ENCODE assay signal across 9 cellular contexts in genomic region chr19:8004723-8005513, GRCh38. TPM values are rescaled to one million over a fixed set of nuclear protein-coding genes. Genes with fewer than 3 reads are reported as not detected.
DNase-seq lines count a peak whose midpoint lies in the region; ATAC-seq and TF ChIP-seq lines count a peak whose summit lies in the region.
"Had no signal": no experiment of that assay in that cellular context is flagged by ENCODE, and none has a peak within 500 bp of the region (broad histone marks: within the 10 kb centered on the region; RNA-seq: fewer than 3 reads in every experiment).

No MANE protein-coding gene starts in this region.

- peak overlapping the region; percentile 95 for H3K4me3 Mint-ChIP-seq in CD4-positive, alpha-beta T cell
- peak overlapping the region; percentile 93 for H3K4me3 Mint-ChIP-seq in activated CD4-positive, alpha-beta memory T cell treated with anti-CD3 and anti-CD28 coated beads for 36 hours

- peak overlapping the region; percentile 50 for H3K9ac ChIP-seq in HUES48 (ENCODE audit: low read depth, low read length)

- no peaks in the 10 kb centered on the region for H3K9me3 Mint-ChIP-seq in CD4-positive, alpha-beta T cell
- H3K9me3 Mint-ChIP-seq in activated CD4-positive, alpha-beta memory T cell treated with anti-CD3 and anti-CD28 coated beads for 36 hours, result no peaks in the 10 kb centered on the region

- no peak for ATAC-seq in CD4-positive, alpha-beta T cell (ENCODE audit: poor library complexity)
- peak; percentile 49 for ATAC-seq in omental fat pad (ENCODE audit: low FRiP score)

- intact Hi-C loops in CD4-positive, alpha-beta T cell (cut with DNase I, micrococcal nuclease), result loop anchor here (10.0 kb wide), 2 partner anchors 60 to 320 kb away; partner anchors contain the start of genes NDUFA7 (in 1 of the 2), RPS28 (in 1 of the 2) and TIMM44 (in 1 of the 2)
- intact Hi-C loops in activated CD4-positive, alpha-beta memory T cell treated with anti-CD3 and anti-CD28 coated beads for 36 hours (cut with micrococcal nuclease), result no loop called here
- intact Hi-C loops in esophagus squamous epithelium (cut with DNase I), result no loop called here

- peaks cover 10% of the 10 kb centered on the region for H3K36me3 ChIP-seq in HUES48 (ENCODE audit: control insufficient read depth, insufficient read depth, low read length)
- peaks cover 0 to 16% (median 0%) of the 10 kb centered on the region in 3 donors for H3K36me3 ChIP-seq in esophagus squamous epithelium

- H3K4me1 Mint-ChIP-seq in CD4-positive, alpha-beta T cell (ENCODE audit: low read depth), result peaks cover 47% of the 10 kb centered on the region
- H3K4me1 Mint-ChIP-seq in activated CD4-positive, alpha-beta memory T cell treated with anti-CD3 and anti-CD28 coated beads for 36 hours (ENCODE audit: low read depth), result peaks cover 35% of the 10 kb centered on the region

- TF ChIP-seq POLR2A in esophagus squamous epithelium (IDR thresholded peaks at IDR 0.05), result no peak

- peaks cover 10% of the 10 kb centered on the region for H3K36me3 Mint-ChIP-seq in CD4-positive, alpha-beta T cell (ENCODE audit: low read depth)
- H3K36me3 Mint-ChIP-seq in activated CD4-positive, alpha-beta memory T cell treated with anti-CD3 and anti-CD28 coated beads for 36 hours, result peaks cover 7% of the 10 kb centered on the region

- WGBS in esophagus squamous epithelium, 2 donors, result 0% methylated on average over 15 of the region's 74 CpGs

- H3K27ac ChIP-seq in CD4-positive, alpha-beta T cell (ENCODE audit: low read depth, low read length), result no peak overlapping the region
- H3K27ac ChIP-seq in HUES48 (ENCODE audit: low read depth, low read length) (peak overlapping the region; percentile 65), esophagus squamous epithelium (peak overlapping the region; percentile 83 to 95 (median 91))

- H3K9me3 ChIP-seq in CD4-positive, alpha-beta T cell (ENCODE audit: control insufficient read depth, low read length), result no peaks in the 10 kb centered on the region
- H3K9me3 ChIP-seq in HUES48 (ENCODE audit: control insufficient read depth, insufficient read depth, low read length) (no peaks in the 10 kb centered on the region), esophagus squamous epithelium (no peaks in the 10 kb centered on the region)

- POLR2A ChIA-PET in CD4-positive, alpha-beta T cell (lab: Charles Lee), result interaction anchor here (1.0 to 2.4 kb wide), 4 partner anchors 60 to 205 kb away, joined by 3 to 14 read pairs (median 4); partner anchors contain the start of genes CERS4, SNAPC2 and TIMM44
- POLR2A ChIA-PET in activated CD4-positive, alpha-beta memory T cell treated with anti-CD3 and anti-CD28 coated beads for 36 hours (lab: Charles Lee), result interaction anchor here (0.6 to 0.8 kb wide), 2 partner anchors 61 to 88 kb away, joined by 3 to 4 read pairs; partner anchors contain the start of gene TIMM44

- H3K4me3 ChIP-seq in HUES48 (ENCODE audit: low read depth, low read length) (peak overlapping the region; percentile 98), esophagus squamous epithelium (peak overlapping the region; percentile 72 to 94 (median 87))

- H3K4me1 ChIP-seq in HUES48 (ENCODE audit: control insufficient read depth, insufficient read depth, low read length) (peaks cover 16% of the 10 kb centered on the region), esophagus squamous epithelium (peaks cover 27 to 59% (median 45%) of the 10 kb centered on the region in 3 donors)

- no peaks in the 10 kb centered on the region for H3K27me3 Mint-ChIP-seq in CD4-positive, alpha-beta T cell
- H3K27me3 Mint-ChIP-seq in activated CD4-positive, alpha-beta memory T cell treated with anti-CD3 and anti-CD28 coated beads for 36 hours, result no peaks in the 10 kb centered on the region

- H3K27me3 ChIP-seq in CD4-positive, alpha-beta T cell (ENCODE audit: control insufficient read depth, insufficient read depth, low read length), result no peaks in the 10 kb centered on the region
- no peaks in the 10 kb centered on the region for H3K27me3 ChIP-seq in HUES48 (ENCODE audit: control insufficient read depth, insufficient read depth, low read length)
- no peaks in the 10 kb centered on the region for H3K27me3 ChIP-seq in esophagus squamous epithelium

- DNase-seq in CD4-positive, alpha-beta T cell, result peak in 2 of 10 experiments; percentile 3 to 7
- peak; percentile 52 for DNase-seq in GM20000 (ENCODE audit: low spot score)
- peak; percentile 37 for DNase-seq in activated CD4-positive, alpha-beta memory T cell treated with anti-CD3 and anti-CD28 coated beads for 36 hours
- DNase-seq in esophagus squamous epithelium (lab: John Stamatoyannopoulos, UW), result no peak
- DNase-seq in omental fat pad (ENCODE audit: low spot score), result no peak
- no peak for DNase-seq in SK-N-DZ (ENCODE audit: low spot score)
- no peak for DNase-seq in iPS-NIHi7 (ENCODE audit: extremely low spot score)

- CTCF ChIA-PET in CD4-positive, alpha-beta T cell (lab: Charles Lee), result interaction anchor here (1.6 kb wide), 1 partner anchor 61 kb away, joined by 6 read pairs; the partner anchor contains the start of gene TIMM44
- CTCF ChIA-PET in activated CD4-positive, alpha-beta memory T cell treated with anti-CD3 and anti-CD28 coated beads for 36 hours (lab: Charles Lee), result interaction anchor here (0.6 to 4.3 kb wide), 6 partner anchors 33 to 101 kb away, joined by 3 to 35 read pairs (median 3); partner anchors contain the start of genes MAP2K7 and TIMM44

- H3K27ac Mint-ChIP-seq in CD4-positive, alpha-beta T cell, result peak overlapping the region; percentile 84
- peak overlapping the region; percentile 58 for H3K27ac Mint-ChIP-seq in activated CD4-positive, alpha-beta memory T cell treated with anti-CD3 and anti-CD28 coated beads for 36 hours

- TF ChIP-seq CTCF in CD4-positive, alpha-beta T cell (IDR thresholded peaks at IDR 0.05), result no peak
- TF ChIP-seq CTCF in GM20000 (IDR thresholded peaks at IDR 0.05; ENCODE audit: extremely low read depth, missing control alignments) (no peak), esophagus squamous epithelium (IDR thresholded peaks at IDR 0.05) (no peak), omental fat pad (IDR thresholded peaks at IDR 0.05) (no peak)

RNA-seq across cellular contexts. Expression of gene ELAVL1, which starts 0.5 kb away (rescaled TPM):
- total RNA-seq in CD4-positive, alpha-beta T cell, result 10 to 100 TPM; 17.1 to 20.8 TPM
- total RNA-seq in activated CD4-positive, alpha-beta memory T cell treated with anti-CD3 and anti-CD28 coated beads for 36 hours, result 100 to 1,000 TPM; 143 to 145 TPM
- 10 to 100 TPM; 25.7 to 44.6 (median 34.5) TPM for total RNA-seq in esophagus squamous epithelium
- 10 to 100 TPM; 23.7 to 41.1 (median 30.3) TPM for total RNA-seq in omental fat pad
- 24.5 and 27.7 TPM in 2 replicates for polyA plus RNA-seq in SK-N-DZ (2014; cell fraction: cytosol; rRNA removed)
- polyA plus RNA-seq in SK-N-DZ (2014; cell fraction: nucleus; rRNA removed), result 12.5 and 25.7 TPM in 2 replicates

RNA-seq across cellular contexts. Expression of gene CCL25, which starts 47.6 kb away (rescaled TPM):
- total RNA-seq in CD4-positive, alpha-beta T cell, result not detected
- not detected for total RNA-seq in activated CD4-positive, alpha-beta memory T cell treated with anti-CD3 and anti-CD28 coated beads for 36 hours
- not detected for total RNA-seq in esophagus squamous epithelium
- total RNA-seq in omental fat pad, result not detected
- not detected in 2 replicates for polyA plus RNA-seq in SK-N-DZ (2014; cell fraction: cytosol; rRNA removed)
- not detected in 2 replicates for polyA plus RNA-seq in SK-N-DZ (2014; cell fraction: nucleus; rRNA removed)
- total RNA-seq: subcutaneous adipose tissue had no signal

Comparison
In these comparisons a context has a peak if more than half of its experiments do, and no peak if none do; other contexts are left out.
1. DNase-seq: peak in GM20000 (single experiment) and activated CD4-positive, alpha-beta memory T cell treated with anti-CD3 and anti-CD28 coated beads for 36 hours (single experiment); none in esophagus squamous epithelium (single experiment), omental fat pad (single experiment), SK-N-DZ (single experiment) and iPS-NIHi7 (single experiment).
2. intact Hi-C loops: an anchor here in CD4-positive, alpha-beta T cell (10.0 kb wide); none called in activated CD4-positive, alpha-beta memory T cell treated with anti-CD3 and anti-CD28 coated beads for 36 hours and esophagus squamous epithelium.